In the genomic region with DNA sequence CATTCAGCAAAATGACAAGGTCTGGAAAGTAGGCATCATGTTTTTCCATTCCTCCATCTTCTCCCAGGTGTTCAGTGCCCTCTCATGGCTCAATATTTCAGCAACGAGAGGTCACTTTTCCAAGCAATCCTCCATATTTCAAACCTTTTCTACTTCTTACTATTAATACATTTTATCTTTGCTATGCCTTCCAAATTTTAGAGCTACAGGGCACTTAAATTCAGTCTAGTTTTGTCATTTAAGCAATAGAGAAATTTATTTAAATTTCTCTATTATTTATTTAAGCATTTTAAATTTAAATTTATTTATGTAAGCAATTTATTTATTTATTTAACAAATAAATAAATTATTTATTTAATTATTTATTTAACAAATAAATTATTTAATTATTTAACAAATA, we compare ENCODE assay signal across 30 cellular contexts.
"Had no signal": no experiment of that assay in that cellular context is flagged by ENCODE, and none has a peak within 500 bp of the region (broad histone marks: within the 10 kb centered on the region; RNA-seq: fewer than 3 reads in every experiment).

No MANE protein-coding gene starts in this region.

- H3K4me3 Mint-ChIP-seq: activated naive CD4-positive, alpha-beta T cell treated with anti-CD3 and anti-CD28 coated beads for 36 hours; activated naive CD8-positive, alpha-beta T cell treated with anti-CD3 and anti-CD28 coated beads for 36 hours; activated T-helper 1 cell treated with anti-CD3 and anti-CD28 coated beads, Interleukin-12 subunit alpha, Interleukin-12 subunit beta, Interleukin-2, Interleukin-4 antibody, amounts not matched to agents 30 ng/mL and 10 ng/mL and 1 ng/mL, durations not matched to agents 14 hours and 24 hours and 36 hours; natural killer cell treated with Interleukin-12 subunit alpha and Interleukin-12 subunit beta and Interleukin-15 and Interleukin-18, amount 100 ng/mL, for 72 hours; stimulated activated memory B cell treated with anti-CD40 and anti-IgM and Interleukin-4, amounts not matched to agents 10 μg/mL and 1 μg/mL and 100 μg/mL, for 72 hours; stimulated activated naive CD8-positive, alpha-beta T cell treated with anti-CD3 and anti-CD28 coated beads, Interleukin-15, amount 100 ng/mL, for 72 hours; type B pancreatic cell had no signal

- H3K27me3 ChIP-seq: ascending aorta, cardiac muscle cell, colonic mucosa, esophagus squamous epithelium, pancreas, uterus had no signal

- H3K36me3 ChIP-seq: ascending aorta, cardiac muscle cell, colonic mucosa, esophagus squamous epithelium, pancreas, prostate gland, uterus had no signal

- H3K4me3 ChIP-seq: ascending aorta, cardiac muscle cell, colonic mucosa, esophagus squamous epithelium, mucosa of descending colon, pancreas, prostate gland, smooth muscle cell, uterus had no signal

- H3K9me3 Mint-ChIP-seq: activated naive CD8-positive, alpha-beta T cell treated with anti-CD3 and anti-CD28 coated beads for 36 hours; activated T-helper 1 cell treated with anti-CD3 and anti-CD28 coated beads, Interleukin-12 subunit alpha, Interleukin-12 subunit beta, Interleukin-2, Interleukin-4 antibody, amounts not matched to agents 30 ng/mL and 10 ng/mL and 1 ng/mL, durations not matched to agents 14 hours and 24 hours and 36 hours; stimulated activated memory B cell treated with anti-CD40 and anti-IgM and Interleukin-4, amounts not matched to agents 10 μg/mL and 1 μg/mL and 100 μg/mL, for 72 hours; type B pancreatic cell had no signal

- ATAC-seq: left ventricle myocardium superior; mucosa of descending colon; natural killer cell treated with Interleukin-12 subunit alpha and Interleukin-12 subunit beta and Interleukin-15 and Interleukin-18, amount 100 ng/mL, for 72 hours; pancreas; stimulated activated memory B cell treated with anti-CD40 and anti-IgM and Interleukin-4, amounts not matched to agents 10 μg/mL and 1 μg/mL and 100 μg/mL, for 72 hours had no signal

- H3K36me3 Mint-ChIP-seq: activated naive CD8-positive, alpha-beta T cell treated with anti-CD3 and anti-CD28 coated beads for 36 hours; brain; natural killer cell treated with Interleukin-12 subunit alpha and Interleukin-12 subunit beta and Interleukin-15 and Interleukin-18, amount 100 ng/mL, for 72 hours; stimulated activated memory B cell treated with anti-CD40 and anti-IgM and Interleukin-4, amounts not matched to agents 10 μg/mL and 1 μg/mL and 100 μg/mL, for 72 hours; type B pancreatic cell had no signal

- DNase-seq: activated CD4-positive, alpha-beta T cell treated with anti-CD3 and anti-CD28 coated beads for 4 hours; activated CD4-positive, alpha-beta T cell treated with anti-CD3 and anti-CD28 coated beads, Interleukin-2, amount 50 U/mL, for 4 hours; activated effector memory CD4-positive, alpha-beta T cell treated with anti-CD3 and anti-CD28 coated beads, Interleukin-2, amount 50 U/mL, for 16 hours; activated naive CD4-positive, alpha-beta T cell treated with anti-CD3 and anti-CD28 coated beads for 36 hours; activated naive CD8-positive, alpha-beta T cell treated with anti-CD3 and anti-CD28 coated beads for 36 hours; activated T-cell treated with anti-CD3 and anti-CD28 coated beads for 4 hours; cerebellar nuclear complex; colonic mucosa; effector CD8-positive, alpha-beta T cell; esophagus squamous epithelium; islet precursor cell; left ventricle myocardium superior; mucosa of descending colon; pancreas; stimulated activated CD4-positive, alpha-beta T cell treated with anti-CD3 and anti-CD28 coated beads, Interleukin-1b, Interleukin-23, amount 100 ng/mL, for 48 hours; stimulated activated CD4-positive, alpha-beta T cell treated with anti-CD3 and anti-CD28 coated beads, Interleukin-4, amount 100 ng/mL, for 4 hours; stimulated activated CD8-positive, alpha-beta memory T cell treated with anti-CD3 and anti-CD28 coated beads, Interleukin-4, amount 100 ng/mL, for 48 hours; stimulated activated naive CD8-positive, alpha-beta T cell treated with anti-CD3 and anti-CD28 coated beads, Interleukin-15, amount 100 ng/mL, for 72 hours; substantia nigra; uterus had no signal

- H3K9me3 ChIP-seq: ascending aorta, colonic mucosa, esophagus squamous epithelium, mucosa of descending colon, pancreas, prostate gland, uterus had no signal

- H3K27me3 Mint-ChIP-seq: activated naive CD8-positive, alpha-beta T cell treated with anti-CD3 and anti-CD28 coated beads for 36 hours; brain; natural killer cell treated with Interleukin-12 subunit alpha and Interleukin-12 subunit beta and Interleukin-15 and Interleukin-18, amount 100 ng/mL, for 72 hours; stimulated activated memory B cell treated with anti-CD40 and anti-IgM and Interleukin-4, amounts not matched to agents 10 μg/mL and 1 μg/mL and 100 μg/mL, for 72 hours; stimulated activated naive CD8-positive, alpha-beta T cell treated with anti-CD3 and anti-CD28 coated beads, Interleukin-15, amount 100 ng/mL, for 72 hours; type B pancreatic cell had no signal

- H3K4me1 ChIP-seq: ascending aorta, colonic mucosa, esophagus squamous epithelium, pancreas, prostate gland, uterus had no signal

- H3K4me1 Mint-ChIP-seq: activated naive CD8-positive, alpha-beta T cell treated with anti-CD3 and anti-CD28 coated beads for 36 hours; stimulated activated memory B cell treated with anti-CD40 and anti-IgM and Interleukin-4, amounts not matched to agents 10 μg/mL and 1 μg/mL and 100 μg/mL, for 72 hours; stimulated activated naive CD8-positive, alpha-beta T cell treated with anti-CD3 and anti-CD28 coated beads, Interleukin-15, amount 100 ng/mL, for 72 hours had no signal

- H3K27ac Mint-ChIP-seq: activated naive CD4-positive, alpha-beta T cell treated with anti-CD3 and anti-CD28 coated beads for 36 hours; activated naive CD8-positive, alpha-beta T cell treated with anti-CD3 and anti-CD28 coated beads for 36 hours; activated T-helper 1 cell treated with anti-CD3 and anti-CD28 coated beads, Interleukin-12 subunit alpha, Interleukin-12 subunit beta, Interleukin-2, Interleukin-4 antibody, amounts not matched to agents 30 ng/mL and 10 ng/mL and 1 ng/mL, durations not matched to agents 14 hours and 24 hours and 36 hours; brain; natural killer cell treated with Interleukin-12 subunit alpha and Interleukin-12 subunit beta and Interleukin-15 and Interleukin-18, amount 100 ng/mL, for 72 hours; stimulated activated memory B cell treated with anti-CD40 and anti-IgM and Interleukin-4, amounts not matched to agents 10 μg/mL and 1 μg/mL and 100 μg/mL, for 72 hours; stimulated activated naive CD8-positive, alpha-beta T cell treated with anti-CD3 and anti-CD28 coated beads, Interleukin-15, amount 100 ng/mL, for 72 hours; type B pancreatic cell had no signal

- H3K27ac ChIP-seq: ascending aorta, cardiac muscle cell, colonic mucosa, epithelial cell of prostate, esophagus squamous epithelium, pancreas, prostate gland, uterus had no signal
